ENCODE assay signal across 7 cellular contexts in genomic region chr15:56385908-56386307, GRCh38.
"Had no signal": no experiment of that assay in that cellular context is flagged by ENCODE, and none has a peak within 500 bp of the region (broad histone marks: within the 10 kb centered on the region; RNA-seq: fewer than 3 reads in every experiment).

No MANE protein-coding gene starts in this region.

- DNase-seq: IMR-90, KBM-7, KG1 had no signal

- FAIRE-seq: HepG2, HTR-8/SVneo, K562 had no signal

- ATAC-seq: HepG2, K562 had no signal

- H3K27ac ChIP-seq: HL-60 had no signal

- H3K4me3 ChIP-seq: K562 had no signal
